7 cellular contexts compared by ENCODE assay signal in genomic region chr2:59182249-59182648, GRCh38.
DNase-seq lines count a peak whose midpoint lies in the region; ATAC-seq and TF ChIP-seq lines count a peak whose summit lies in the region.

No MANE protein-coding gene starts in this region.

- no peaks in the 10 kb centered on the region for H3K27me3 ChIP-seq in WERI-Rb-1 (ENCODE audit: insufficient read depth, low read depth, severe bottlenecking)

- peak overlapping the region; percentile 8 for H3K27ac Mint-ChIP-seq in mesothelial cell of epicardium

- TF ChIP-seq CTCF in GM12872 (IDR thresholded peaks at IDR 0.05; ENCODE audit: insufficient read depth, low read depth, low read length) (peak; percentile 64), WERI-Rb-1 (IDR thresholded peaks at IDR 0.05; ENCODE audit: low read depth, low read length) (peak; percentile 76), mesothelial cell of epicardium (IDR thresholded peaks at IDR 0.05; ENCODE audit: unreplicated experiment) (no peak)

- H3K9me3 ChIP-seq in WERI-Rb-1 (ENCODE audit: severe bottlenecking), result no peaks in the 10 kb centered on the region

- H3K9me3 Mint-ChIP-seq in mesothelial cell of epicardium, result no peaks in the 10 kb centered on the region

- peak; percentile 68 for DNase-seq in WERI-Rb-1
- DNase-seq in mesothelial cell of epicardium (ENCODE audit: low spot score in 2 of 2, unreplicated experiment in 2 of 2), result no peak
- DNase-seq in ureter (ENCODE audit: low spot score), result no peak

- H3K27ac ChIP-seq in WERI-Rb-1, result no peak overlapping the region

- H3K4me1 Mint-ChIP-seq in mesothelial cell of epicardium, result peaks cover 35% of the 10 kb centered on the region

- no peaks in the 10 kb centered on the region for H3K36me3 Mint-ChIP-seq in mesothelial cell of epicardium

- ATAC-seq in HG03432 (IDR thresholded peaks at IDR 0.05; ENCODE audit: unreplicated experiment) (peak; percentile 47), HG02973 (IDR thresholded peaks at IDR 0.05; ENCODE audit: unreplicated experiment) (no peak), GM21367 (IDR thresholded peaks at IDR 0.05; ENCODE audit: unreplicated experiment) (no peak)

- H3K36me3 ChIP-seq in WERI-Rb-1, result no peaks in the 10 kb centered on the region

- no peak overlapping the region for H3K4me3 Mint-ChIP-seq in mesothelial cell of epicardium

- no peaks in the 10 kb centered on the region for H3K27me3 Mint-ChIP-seq in mesothelial cell of epicardium (ENCODE audit: low read depth)

- no peak overlapping the region for H3K4me3 ChIP-seq in WERI-Rb-1 (ENCODE audit: low read depth, low read length)
